In genomic region chr10:29127037-29127436, GRCh38 we compare ENCODE assay signal across 1 cellular context.
TF ChIP-seq lines count a peak whose summit lies in the region.

No MANE protein-coding gene starts in this region.

TF ChIP-seq in IMR-90, 13 proteins besides CTCF, POLR2A, EP300 and RAD21:
- TF ChIP-seq USF2 (IDR thresholded peaks at IDR 0.05; ENCODE audit: low read depth, low read length) = no peak
TF ChIP-seq in IMR-90: peak in this region for 0.
